8 cellular contexts compared by ENCODE assay signal in genomic region chr1:115088871-115089442, GRCh38. TPM values are rescaled to one million over a fixed set of nuclear protein-coding genes. Genes with fewer than 3 reads are reported as not detected.
DNase-seq lines count a peak whose midpoint lies in the region; ATAC-seq and TF ChIP-seq lines count a peak whose summit lies in the region.

No MANE protein-coding gene starts in this region.

- H3K4me1 ChIP-seq in left lung = peaks cover 5 to 61% of the 10 kb centered on the region in 2 donors
- no peaks in the 10 kb centered on the region for H3K4me1 ChIP-seq in testis

- H3K4me3 ChIP-seq in astrocyte of the spinal cord (ENCODE audit: low read depth, low read length) (peak overlapping the region; percentile 54), left lung (peak overlapping the region; percentile 52 to 73), testis (peak overlapping the region; percentile 55 to 61)

- no peak for TF ChIP-seq CTCF in astrocyte of the spinal cord (IDR thresholded peaks at IDR 0.05; ENCODE audit: low read depth, low read length)
- TF ChIP-seq CTCF in left lung (IDR thresholded peaks at IDR 0.05) = no peak
- no peak for TF ChIP-seq CTCF in testis (IDR thresholded peaks at IDR 0.05)

- no peak for TF ChIP-seq POLR2A in testis (IDR thresholded peaks at IDR 0.05)

- ATAC-seq in left lung (no peak), HG03135 (IDR thresholded peaks at IDR 0.05; ENCODE audit: unreplicated experiment) (no peak), HG02678 (IDR thresholded peaks at IDR 0.05; ENCODE audit: unreplicated experiment) (no peak)

- peak; percentile 27 for DNase-seq in NCI-H510A treated with DMSO at 0.1 percent for 48 hours (lab: John Stamatoyannopoulos, UW)
- no peak for DNase-seq in NCI-H510A (lab: John Stamatoyannopoulos, UW)
- DNase-seq in astrocyte of the spinal cord (ENCODE audit: low read depth, low spot score) = no peak
- no peak for DNase-seq in left lung
- DNase-seq in testis = no peak
- DNase-seq in posterior vena cava (ENCODE audit: low spot score) = no peak

- H3K27me3 ChIP-seq in left lung (peaks cover 0 to 11% of the 10 kb centered on the region in 2 donors), testis (no peaks in the 10 kb centered on the region)

- H3K36me3 ChIP-seq in left lung (no peaks in the 10 kb centered on the region), testis (ENCODE audit: low read depth, missing control alignments) (no peaks in the 10 kb centered on the region)

- H3K9me3 ChIP-seq in left lung = no peaks in the 10 kb centered on the region
- no peaks in the 10 kb centered on the region for H3K9me3 ChIP-seq in testis

- peak overlapping the region in 1 of 2 donors; percentile 86 for H3K27ac ChIP-seq in left lung
- H3K27ac ChIP-seq in testis = no peak overlapping the region

- in situ Hi-C loops in astrocyte of the spinal cord (cut with HindIII; ENCODE audit: low sequenced_read_pairs) = no loop called here

- intact Hi-C loops in left lung (cut with DNase I) = no loop called here
- intact Hi-C loops in testis (cut with DNase I; ENCODE audit: low total_unique reads) = no loop called here
- intact Hi-C loops in posterior vena cava (cut with DNase I) = loop anchor here in 1 of 2 donors (2.0 kb wide), 1 partner anchor 44 kb away; no protein-coding TSS in a partner anchor

- 4 to 7% methylated on average over 22 to 28 of the region's 28 CpGs for WGBS in testis, 2 donors

RNA-seq across cellular contexts. Expression of gene TSPAN2, which starts 0.3 kb away (rescaled TPM):
- total RNA-seq in left lung (10 to 100 TPM in 1 of 2 donors, 1 to 10 TPM in 1; 8.7 to 10.6 TPM), testis (1 to 10 TPM; 1.0 to 1.2 TPM), posterior vena cava (10 to 100 TPM; 43.9 to 49.8 TPM)
- polyA plus RNA-seq in testis (ENCODE audit: insufficient read depth, low read depth, low replicate concordance) = 6.0 TPM

RNA-seq across cellular contexts. Expression of gene TSHB, which starts 59.3 kb away (rescaled TPM):
- not detected for total RNA-seq in left lung
- total RNA-seq in testis = not detected
- polyA plus RNA-seq in testis (ENCODE audit: insufficient read depth, low read depth, low replicate concordance) = not detected
- total RNA-seq in posterior vena cava = not detected

Comparison
In these comparisons a context has a peak if more than half of its experiments do, and no peak if none do; other contexts are left out.
1. RNA of gene TSPAN2, which starts 0.3 kb away (total RNA-seq): 43.9 to 49.8 TPM in posterior vena cava and 8.7 to 10.6 TPM in left lung; 1.0 to 1.2 TPM in testis; every median in the first group is over 4 times any median in the second.
2. Peak in every context shown above with its lines, with median percentiles within 50 percentile points of each other: H3K4me3 ChIP-seq.